13 cellular contexts compared by ENCODE assay signal in genomic region chr1:82227696-82228095, GRCh38.
DNase-seq lines count a peak whose midpoint lies in the region; ATAC-seq, FAIRE-seq and TF ChIP-seq lines count a peak whose summit lies in the region.
"Had no signal": no experiment of that assay in that cellular context is flagged by ENCODE, and none has a peak within 500 bp of the region (broad histone marks: within the 10 kb centered on the region; RNA-seq: fewer than 3 reads in every experiment).

No MANE protein-coding gene starts in this region.

- BruUV-seq in MCF 10A (replicated peaks; lab: Mats Ljungman, UMichigan), result no TSS peak

- H3K4me3 Mint-ChIP-seq in MCF 10A (ENCODE audit: unreplicated experiment) (no peak overlapping the region), T-helper 17 cell (no peak overlapping the region)
- no peak overlapping the region for H3K4me3 Mint-ChIP-seq in CD4-positive, alpha-beta T cell
- H3K4me3 Mint-ChIP-seq: activated CD8-positive, alpha-beta T cell treated with anti-CD3 and anti-CD28 coated beads, Interleukin-2, amount 10 ng/mL, durations not matched to agents 7 days and 5 days; activated naive CD8-positive, alpha-beta T cell treated with anti-CD3 and anti-CD28 coated beads, Interleukin-2, amount 50 U/mL, for 24 hours had no signal

- dilution Hi-C loops in keratinocyte (cut with MboI; ENCODE audit: extremely low pct_ligation_motif_present, low sequenced_read_pairs), result no loop called here

- H3K36me3 ChIP-seq in right atrium auricular region, result no peaks in the 10 kb centered on the region
- no peaks in the 10 kb centered on the region for H3K36me3 ChIP-seq in keratinocyte (ENCODE audit: control insufficient read depth in 2 of 2, extremely low read depth in 1 of 2, insufficient read depth in 2 of 2, low read length in 2 of 2)
- H3K36me3 ChIP-seq in lower lobe of right lung, result no peaks in the 10 kb centered on the region
- H3K36me3 ChIP-seq: esophagus squamous epithelium had no signal

- no peaks in the 10 kb centered on the region for H3K9me3 Mint-ChIP-seq in MCF 10A (ENCODE audit: unreplicated experiment)
- H3K9me3 Mint-ChIP-seq in CD4-positive, alpha-beta T cell, result peaks cover 3% of the 10 kb centered on the region
- H3K9me3 Mint-ChIP-seq: activated naive CD8-positive, alpha-beta T cell treated with anti-CD3 and anti-CD28 coated beads, Interleukin-2, amount 50 U/mL, for 24 hours had no signal

- POLR2A ChIA-PET in MCF 10A (lab: Yijun Ruan, JAX), result interaction anchor here (0.6 to 1.6 kb wide), 3 partner anchors 9 to 161 kb away, joined by 3 to 7 read pairs (median 4); no protein-coding TSS in a partner anchor
- POLR2A ChIA-PET in CD4-positive, alpha-beta T cell (lab: Charles Lee), result no interaction called here

- no peak overlapping the region for H3K4me3 ChIP-seq in right atrium auricular region
- no peak overlapping the region for H3K4me3 ChIP-seq in keratinocyte (ENCODE audit: control insufficient read depth in 2 of 3, extremely low read depth in 1 of 3, insufficient read depth in 2 of 3, low read depth in 1 of 3, low read length in 3 of 3)
- no peak overlapping the region for H3K4me3 ChIP-seq in lower lobe of right lung
- H3K4me3 ChIP-seq: esophagus squamous epithelium had no signal

- no peak for TF ChIP-seq CTCF in right atrium auricular region (IDR thresholded peaks at IDR 0.05)
- TF ChIP-seq CTCF in MCF 10A (IDR thresholded peaks at IDR 0.05; ENCODE audit: unreplicated experiment), result no peak
- TF ChIP-seq CTCF in keratinocyte (optimal IDR thresholded peaks at IDR 0.05 in 1 of 3, IDR thresholded peaks at IDR 0.05 in 1 of 3, conservative IDR thresholded peaks at IDR 0.05 in 1 of 3; ENCODE audit: extremely low read depth in 1 of 3, insufficient read depth in 2 of 3, low read length in 3 of 3), result no peak
- no peak for TF ChIP-seq CTCF in CD4-positive, alpha-beta T cell (IDR thresholded peaks at IDR 0.05)
- no peak for TF ChIP-seq CTCF in lower lobe of right lung (IDR thresholded peaks at IDR 0.05)

- H3K79me2 ChIP-seq in keratinocyte (ENCODE audit: control insufficient read depth, insufficient read depth, low read length), result no peaks in the 10 kb centered on the region

- no peak for FAIRE-seq in keratinocyte (lab: Jason Lieb, UNC)

- no peaks in the 10 kb centered on the region for H3K9me1 ChIP-seq in keratinocyte (ENCODE audit: control insufficient read depth, extremely low read depth, insufficient read depth, low read length)

- no peaks in the 10 kb centered on the region for H3K27me3 ChIP-seq in right atrium auricular region
- H3K27me3 ChIP-seq in keratinocyte (ENCODE audit: control insufficient read depth, extremely low read depth, insufficient read depth, low read length), result no peaks in the 10 kb centered on the region
- no peaks in the 10 kb centered on the region for H3K27me3 ChIP-seq in CD4-positive, alpha-beta T cell (ENCODE audit: control insufficient read depth, insufficient read depth, low read length)
- no peaks in the 10 kb centered on the region for H3K27me3 ChIP-seq in lower lobe of right lung (ENCODE audit: low read depth)
- H3K27me3 ChIP-seq: esophagus squamous epithelium had no signal

- ATAC-seq in left cardiac atrium (peak; percentile 37 to 50), HG02938 (IDR thresholded peaks at IDR 0.05; ENCODE audit: unreplicated experiment) (no peak), lower lobe of right lung (no peak), T-helper 17 cell (no peak)
- ATAC-seq in CD4-positive, alpha-beta T cell (ENCODE audit: poor library complexity), result no peak
- ATAC-seq: activated CD8-positive, alpha-beta T cell treated with anti-CD3 and anti-CD28 coated beads, Interleukin-2, amount 10 ng/mL, durations not matched to agents 7 days and 5 days; activated naive CD8-positive, alpha-beta T cell treated with anti-CD3 and anti-CD28 coated beads, Interleukin-2, amount 50 U/mL, for 24 hours had no signal

- CTCF ChIA-PET in MCF 10A (lab: Yijun Ruan, JAX), result no interaction called here
- CTCF ChIA-PET in CD4-positive, alpha-beta T cell (lab: Charles Lee), result no interaction called here

- H3K36me3 Mint-ChIP-seq in MCF 10A (ENCODE audit: insufficient read depth, unreplicated experiment), result no peaks in the 10 kb centered on the region
- no peaks in the 10 kb centered on the region for H3K36me3 Mint-ChIP-seq in CD4-positive, alpha-beta T cell (ENCODE audit: low read depth)
- H3K36me3 Mint-ChIP-seq in T-helper 17 cell (ENCODE audit: low read depth), result no peaks in the 10 kb centered on the region

- peak overlapping the region; percentile 41 for H2AFZ ChIP-seq in keratinocyte (ENCODE audit: control insufficient read depth, low read length)

- intact Hi-C loops in left cardiac atrium (cut with DNase I), result no loop called here
- intact Hi-C loops in MCF 10A (cut with micrococcal nuclease), result loop anchor here (5.0 kb wide), 1 partner anchor 150 kb away; no protein-coding TSS in a partner anchor
- intact Hi-C loops in CD4-positive, alpha-beta T cell (cut with DNase I, micrococcal nuclease), result no loop called here
- intact Hi-C loops in lower lobe of right lung (cut with DNase I), result no loop called here

- no peaks in the 10 kb centered on the region for H3K9me3 ChIP-seq in right atrium auricular region
- no peaks in the 10 kb centered on the region for H3K9me3 ChIP-seq in keratinocyte (ENCODE audit: control insufficient read depth, low read depth, low read length)
- no peaks in the 10 kb centered on the region for H3K9me3 ChIP-seq in CD4-positive, alpha-beta T cell (ENCODE audit: control insufficient read depth, low read length)
- no peaks in the 10 kb centered on the region for H3K9me3 ChIP-seq in lower lobe of right lung
- H3K9me3 ChIP-seq in T-helper 17 cell (ENCODE audit: control insufficient read depth, low read length, poor library complexity, severe bottlenecking), result no peaks in the 10 kb centered on the region
- H3K9me3 ChIP-seq: esophagus squamous epithelium had no signal

- H3K27ac Mint-ChIP-seq in MCF 10A (ENCODE audit: low read depth, unreplicated experiment) (peak overlapping the region; percentile 24), T-helper 17 cell (no peak overlapping the region)
- no peak overlapping the region for H3K27ac Mint-ChIP-seq in CD4-positive, alpha-beta T cell
- H3K27ac Mint-ChIP-seq: activated CD8-positive, alpha-beta T cell treated with anti-CD3 and anti-CD28 coated beads, Interleukin-2, amount 10 ng/mL, durations not matched to agents 7 days and 5 days; activated naive CD8-positive, alpha-beta T cell treated with anti-CD3 and anti-CD28 coated beads, Interleukin-2, amount 50 U/mL, for 24 hours had no signal

- DNase-seq in left cardiac atrium (no peak), right atrium auricular region (ENCODE audit: low spot score) (no peak), MCF 10A (ENCODE audit: unreplicated experiment) (peak; percentile 80), keratinocyte (ENCODE audit: low read depth, low spot score) (no peak), lower lobe of right lung (no peak), T-helper 17 cell (no peak)
- DNase-seq in CD4-positive, alpha-beta T cell, result no peak
- DNase-seq: activated CD8-positive, alpha-beta T cell treated with anti-CD3 and anti-CD28 coated beads, Interleukin-2, amount 10 ng/mL, durations not matched to agents 7 days and 5 days; activated naive CD8-positive, alpha-beta T cell treated with anti-CD3 and anti-CD28 coated beads, Interleukin-2, amount 50 U/mL, for 24 hours; esophagus squamous epithelium; KG1; T-helper 1 cell had no signal

- H3K4me1 ChIP-seq in right atrium auricular region (peaks cover 0 to 30% of the 10 kb centered on the region in 2 donors), keratinocyte (ENCODE audit: control insufficient read depth, extremely low read depth, insufficient read depth, low read length) (peaks cover 29% of the 10 kb centered on the region), lower lobe of right lung (peaks cover 32% of the 10 kb centered on the region)

- H3K9ac ChIP-seq in keratinocyte (ENCODE audit: control insufficient read depth, extremely low read depth, insufficient read depth, low read length), result no peak overlapping the region

- H3K27ac ChIP-seq in right atrium auricular region (no peak overlapping the region), keratinocyte (ENCODE audit: control insufficient read depth, insufficient read depth, low read length) (no peak overlapping the region), lower lobe of right lung (no peak overlapping the region)
- no peak overlapping the region for H3K27ac ChIP-seq in CD4-positive, alpha-beta T cell (ENCODE audit: low read depth, low read length)
- H3K27ac ChIP-seq: esophagus squamous epithelium had no signal

- peaks cover 41% of the 10 kb centered on the region for H3K4me1 Mint-ChIP-seq in MCF 10A (ENCODE audit: insufficient read depth, unreplicated experiment)
- no peaks in the 10 kb centered on the region for H3K4me1 Mint-ChIP-seq in CD4-positive, alpha-beta T cell (ENCODE audit: low read depth)
- no peaks in the 10 kb centered on the region for H3K4me1 Mint-ChIP-seq in T-helper 17 cell
- H3K4me1 Mint-ChIP-seq: activated naive CD8-positive, alpha-beta T cell treated with anti-CD3 and anti-CD28 coated beads, Interleukin-2, amount 50 U/mL, for 24 hours had no signal

- no peaks in the 10 kb centered on the region for H4K20me1 ChIP-seq in keratinocyte (ENCODE audit: control insufficient read depth, extremely low read depth, insufficient read depth, low read length)

- no peak overlapping the region for H3K4me2 ChIP-seq in keratinocyte (ENCODE audit: control insufficient read depth, extremely low read depth, insufficient read depth, low read depth, low read length)

- H3K27me3 Mint-ChIP-seq in MCF 10A (ENCODE audit: insufficient read depth, unreplicated experiment), result no peaks in the 10 kb centered on the region
- H3K27me3 Mint-ChIP-seq in CD4-positive, alpha-beta T cell, result no peaks in the 10 kb centered on the region
- H3K27me3 Mint-ChIP-seq in T-helper 17 cell, result no peaks in the 10 kb centered on the region
- H3K27me3 Mint-ChIP-seq: activated naive CD8-positive, alpha-beta T cell treated with anti-CD3 and anti-CD28 coated beads, Interleukin-2, amount 50 U/mL, for 24 hours had no signal

Comparison
In these comparisons a context has a peak if more than half of its experiments do, and no peak if none do; other contexts are left out.
1. ATAC-seq: peak in left cardiac atrium (2 of 2); none in CD4-positive, alpha-beta T cell (single experiment), HG02938 (single experiment), lower lobe of right lung (0 of 2) and T-helper 17 cell (single experiment).